8 cellular contexts compared by ENCODE assay signal in the genomic region with DNA sequence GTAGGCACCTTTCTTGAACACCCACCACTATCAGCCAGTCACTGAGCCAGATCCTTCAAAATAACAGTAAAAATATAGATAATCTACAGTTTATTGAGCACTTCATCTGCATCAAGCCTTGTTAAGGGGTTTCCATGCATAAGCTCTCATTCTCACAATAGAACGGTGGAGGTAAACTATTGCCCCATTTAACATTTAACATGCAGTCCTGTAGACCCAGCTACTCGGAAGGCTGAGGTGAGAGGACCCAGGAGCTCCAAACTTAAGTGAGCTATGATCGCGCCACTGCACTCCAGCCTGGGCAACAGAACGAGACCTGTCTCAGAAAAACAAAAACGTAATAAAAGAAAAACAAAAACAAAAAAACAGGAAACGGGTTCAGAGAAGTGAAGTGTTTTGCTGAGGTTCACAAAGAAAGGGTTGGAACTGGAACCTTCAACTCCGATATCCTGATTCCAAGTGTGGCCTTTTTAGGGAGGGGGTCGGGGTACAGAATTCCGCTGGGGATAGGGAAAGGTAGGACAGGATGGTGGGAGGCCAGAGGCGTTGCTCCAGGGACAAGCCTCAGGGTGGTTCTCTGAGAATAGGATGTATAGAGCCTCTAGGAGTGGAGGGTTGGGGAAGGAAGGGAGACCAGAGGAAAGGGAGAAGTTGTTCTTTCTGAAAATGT. TPM values are rescaled to one million over a fixed set of nuclear protein-coding genes. Genes with fewer than 3 reads are reported as not detected.
DNase-seq lines count a peak whose midpoint lies in the region; ATAC-seq and TF ChIP-seq lines count a peak whose summit lies in the region.

No MANE protein-coding gene starts in this region.

- no peaks in the 10 kb centered on the region for H3K9me3 Mint-ChIP-seq in naive B cell

- H3K27ac ChIP-seq in caudate nucleus (ENCODE audit: low read depth, low read length) = peak overlapping the region; percentile 93

- H3K4me1 Mint-ChIP-seq in naive B cell = peaks cover 40 to 53% (median 52%) of the 10 kb centered on the region in 3 donors

- H3K4me3 ChIP-seq in AG10803 (ENCODE audit: low read length) (peak overlapping the region; percentile 53), LNCaP clone FGC (ENCODE audit: low read depth, low read length) (peak overlapping the region; percentile 64)

- DNase-seq in AG10803 (ENCODE audit: low read depth) (no peak), LNCaP clone FGC (ENCODE audit: low read depth) (no peak), caudate nucleus (lab: John Stamatoyannopoulos, UW) (peak in 3 of 61 donors; percentile 6 to 37 (median 14)), naive B cell (no peak), SHP77 treated with DMSO at 0.1 percent for 48 hours (lab: John Stamatoyannopoulos, UW) (no peak), NCI-H345 treated with DMSO at 0.1 percent for 48 hours (lab: John Stamatoyannopoulos, UW; ENCODE audit: unreplicated experiment) (no peak)
- no peak for DNase-seq in stimulated activated CD4-positive, alpha-beta T cell treated with anti-CD3 and anti-CD28 coated beads, Interleukin-4, amount 100 ng/mL, for 24 hours

- TF ChIP-seq CTCF in AG10803 (conservative IDR thresholded peaks at IDR 0.05; ENCODE audit: low read length) (no peak), LNCaP clone FGC (IDR thresholded peaks at IDR 0.05; ENCODE audit: control insufficient read depth, extremely low read depth, insufficient read depth) (no peak)

- peak overlapping the region; percentile 88 to 100 (median 98) for H3K4me3 Mint-ChIP-seq in naive B cell

- no peak for ATAC-seq in naive B cell (ENCODE audit: low read depth in 2 of 2)
- ATAC-seq in HG03139 (IDR thresholded peaks at IDR 0.05; ENCODE audit: unreplicated experiment) = no peak

- peak overlapping the region; percentile 92 to 99 (median 96) for H3K27ac Mint-ChIP-seq in naive B cell

- no peaks in the 10 kb centered on the region for H3K36me3 Mint-ChIP-seq in naive B cell

- no peaks in the 10 kb centered on the region for H3K27me3 Mint-ChIP-seq in naive B cell

RNA-seq across cellular contexts. Expression of a gene that starts 11.6 kb away (rescaled TPM):
- 1 to 10 TPM; 1.6 to 4.5 (median 3.2) TPM for polyA plus RNA-seq in naive B cell (ENCODE audit: low read depth in 6 of 6)

RNA-seq across cellular contexts. Expression of a gene that starts 11.8 kb away (rescaled TPM):
- 100 to 1,000 TPM; 369 to 762 (median 520) TPM for polyA plus RNA-seq in naive B cell (ENCODE audit: low read depth in 6 of 6)

RNA-seq across cellular contexts. Expression of a gene that starts 14.9 kb away (rescaled TPM):
- 100 to 1,000 TPM; 145 to 193 (median 151) TPM for polyA plus RNA-seq in naive B cell (ENCODE audit: low read depth in 6 of 6)
